14 cellular contexts compared by ENCODE assay signal in genomic region chr3:192726386-192726785, GRCh38. TPM values are rescaled to one million over a fixed set of nuclear protein-coding genes. Genes with fewer than 3 reads are reported as not detected.
"Had no signal": no experiment of that assay in that cellular context is flagged by ENCODE, and none has a peak within 500 bp of the region (broad histone marks: within the 10 kb centered on the region; RNA-seq: fewer than 3 reads in every experiment).

No MANE protein-coding gene starts in this region.

- H3K27ac ChIP-seq: ascending aorta, breast epithelium, parathyroid adenoma, thyroid gland had no signal

- DNase-seq: activated CD4-positive, alpha-beta T cell treated with anti-CD3 and anti-CD28 coated beads for 36 hours; activated CD4-positive, alpha-beta T cell treated with anti-CD3 and anti-CD28 coated beads, Interleukin-2, amount 50 U/mL, for 48 hours; activated gamma-delta T cell; effector memory CD4-positive, alpha-beta T cell; mesenchymal stem cell; naive thymus-derived CD4-positive, alpha-beta T cell; stimulated activated CD4-positive, alpha-beta T cell treated with anti-CD3 and anti-CD28 coated beads, Interleukin-4, amount 100 ng/mL, for 4 hours; thyroid gland had no signal

- H3K4me1 ChIP-seq: ascending aorta, breast epithelium, thyroid gland had no signal

- H3K27me3 ChIP-seq: ascending aorta, breast epithelium, thyroid gland had no signal

- ATAC-seq: activated CD4-positive, alpha-beta T cell treated with anti-CD3 and anti-CD28 coated beads for 36 hours; naive thymus-derived CD4-positive, alpha-beta T cell; stimulated activated memory B cell treated with anti-CD40 and anti-IgM and Interleukin-4, amounts not matched to agents 10 μg/mL and 1 μg/mL and 100 μg/mL, for 72 hours had no signal

- H3K36me3 ChIP-seq: ascending aorta, breast epithelium, spleen, thyroid gland had no signal

- H3K9ac ChIP-seq: parathyroid adenoma had no signal

- H3K4me3 ChIP-seq: thyroid gland had no signal

- H3K9me3 ChIP-seq: ascending aorta, breast epithelium, spleen, thyroid gland had no signal

RNA-seq across cellular contexts. Expression of gene FGF12, which starts 1.0 kb away (rescaled TPM):
- total RNA-seq: activated CD4-positive, alpha-beta T cell treated with anti-CD3 and anti-CD28 coated beads for 36 hours; naive thymus-derived CD4-positive, alpha-beta T cell; T-helper 2 cell treated with Interferon-gamma antibody and Interleukin-4, amounts not matched to agents 100 ng/mL and 5 ng/mL, for 36 hours had no signal
- polyA plus RNA-seq: naive thymus-derived CD4-positive, alpha-beta T cell had no signal
